In the genomic region with DNA sequence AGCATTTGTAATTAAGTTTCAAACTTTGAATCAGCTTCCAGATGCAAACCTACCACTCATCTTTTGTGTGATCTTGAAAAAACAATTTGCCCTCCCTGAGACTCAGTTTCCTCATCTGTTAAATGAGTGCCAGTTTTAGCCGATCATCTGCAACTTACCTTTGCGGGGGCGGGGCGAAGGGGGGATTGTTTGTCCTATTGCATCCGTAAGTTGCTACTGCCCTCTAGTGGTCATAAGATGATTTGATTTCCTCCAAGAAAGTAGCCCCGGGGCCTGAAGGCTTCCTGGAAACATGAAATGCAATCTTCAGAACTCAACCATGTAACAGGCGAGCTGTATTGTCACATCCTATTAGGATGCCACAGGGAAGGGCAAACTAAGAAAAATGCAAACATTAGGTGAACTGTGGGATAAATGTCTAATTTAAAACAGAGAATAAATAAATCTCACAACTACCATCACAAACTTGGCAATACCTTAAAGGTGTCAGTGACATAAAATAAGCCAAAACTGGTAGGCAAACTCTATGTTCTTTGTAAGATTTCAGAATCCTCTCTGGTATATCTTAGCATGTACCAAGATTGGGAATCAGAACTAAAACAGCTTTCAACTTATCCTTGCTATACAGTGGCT, we compare ENCODE assay signal across 8 cellular contexts.
DNase-seq lines count a peak whose midpoint lies in the region; ATAC-seq and TF ChIP-seq lines count a peak whose summit lies in the region.

No MANE protein-coding gene starts in this region.

- no peak overlapping the region for H3K27ac ChIP-seq in vagina

- TF ChIP-seq CTCF in osteocyte (IDR thresholded peaks at IDR 0.05) (peak; percentile 67), vagina (IDR thresholded peaks at IDR 0.05) (peak; percentile 22 to 49 (median 48))

- intact Hi-C loops in Right ventricle myocardium inferior (cut with DNase I) (loop anchor here (5.0 to 10.0 kb wide), 2 partner anchors 842 to 914 kb away; no protein-coding TSS in a partner anchor), cardiac septum (cut with DNase I) (loop anchor here (5.0 to 10.0 kb wide), 2 partner anchors 839 to 912 kb away; no protein-coding TSS in a partner anchor), vagina (cut with DNase I) (loop anchor here (10.0 kb wide), 1 partner anchor 842 kb away; no protein-coding TSS in a partner anchor)

- H3K36me3 ChIP-seq in NT2/D1 (ENCODE audit: insufficient read depth, insufficient read length, low read length) (no peaks in the 10 kb centered on the region), vagina (no peaks in the 10 kb centered on the region)

- TF ChIP-seq POLR2A in vagina (IDR thresholded peaks at IDR 0.05), result no peak

- peak; percentile 60 for DNase-seq in Right ventricle myocardium inferior (ENCODE audit: missing footprints)
- no peak for DNase-seq in cardiac septum (ENCODE audit: low spot score)
- DNase-seq in HuH-7.5 (ENCODE audit: low spot score), result peak; percentile 35
- DNase-seq in NT2/D1 (ENCODE audit: low read depth, low spot score), result peak; percentile 78
- DNase-seq in activated CD8-positive, alpha-beta memory T cell treated with anti-CD3 and anti-CD28 coated beads, Interleukin-2, amount 50 U/mL, for 48 hours, result peak; percentile 70
- peak; percentile 73 for DNase-seq in fibroblast of peridontal ligament (ENCODE audit: extremely low read depth)
- DNase-seq in osteocyte (ENCODE audit: extremely low spot score, unreplicated experiment), result no peak
- no peak for DNase-seq in vagina (ENCODE audit: extremely low spot score in 2 of 2)

- no peaks in the 10 kb centered on the region for H3K27me3 ChIP-seq in NT2/D1 (ENCODE audit: insufficient read depth, insufficient read length)
- H3K27me3 ChIP-seq in vagina, result no peaks in the 10 kb centered on the region

- peaks cover 3% of the 10 kb centered on the region for H3K27me3 Mint-ChIP-seq in osteocyte (ENCODE audit: unreplicated experiment)

- H3K27ac Mint-ChIP-seq in osteocyte (ENCODE audit: unreplicated experiment), result no peak overlapping the region

- H3K9me3 Mint-ChIP-seq in osteocyte (ENCODE audit: unreplicated experiment), result no peaks in the 10 kb centered on the region

- H3K4me1 Mint-ChIP-seq in osteocyte (ENCODE audit: unreplicated experiment), result no peaks in the 10 kb centered on the region

- H3K9ac ChIP-seq in NT2/D1 (ENCODE audit: insufficient read length, low read depth), result no peak overlapping the region

- H3K4me1 ChIP-seq in NT2/D1 (ENCODE audit: insufficient read depth, insufficient read length) (no peaks in the 10 kb centered on the region), vagina (no peaks in the 10 kb centered on the region)

- H3K9me3 ChIP-seq in NT2/D1 (ENCODE audit: insufficient read depth, low read length) (no peaks in the 10 kb centered on the region), vagina (no peaks in the 10 kb centered on the region)

- H3K36me3 Mint-ChIP-seq in osteocyte (ENCODE audit: unreplicated experiment), result no peaks in the 10 kb centered on the region

- no peak for ATAC-seq in Right ventricle myocardium inferior

- no peak overlapping the region for H3K4me3 Mint-ChIP-seq in osteocyte (ENCODE audit: unreplicated experiment)

- H3K4me3 ChIP-seq in NT2/D1 (ENCODE audit: insufficient read length, low read depth), result no peak overlapping the region
- H3K4me3 ChIP-seq in vagina, result no peak overlapping the region

Comparison
In these comparisons a context has a peak if more than half of its experiments do, and no peak if none do; other contexts are left out.
1. DNase-seq: peak in Right ventricle myocardium inferior (single experiment), HuH-7.5 (single experiment), NT2/D1 (single experiment), activated CD8-positive, alpha-beta memory T cell treated with anti-CD3 and anti-CD28 coated beads, Interleukin-2, amount 50 U/mL, for 48 hours (single experiment) and fibroblast of peridontal ligament (single experiment); none in cardiac septum (single experiment), osteocyte (single experiment) and vagina (0 of 2).